27 cellular contexts compared by ENCODE assay signal in genomic region chr12:319116-319515, GRCh38. TPM values are rescaled to one million over a fixed set of nuclear protein-coding genes. Genes with fewer than 3 reads are reported as not detected.
"Had no signal": no experiment of that assay in that cellular context is flagged by ENCODE, and none has a peak within 500 bp of the region (broad histone marks: within the 10 kb centered on the region; RNA-seq: fewer than 3 reads in every experiment).

No MANE protein-coding gene starts in this region.

- DNase-seq: activated CD4-positive, alpha-beta T cell treated with anti-CD3 and anti-CD28 coated beads, Interleukin-2, amount 10 ng/mL, durations not matched to agents 7 days and 5 days; activated CD4-positive, CD25-positive, alpha-beta regulatory T cell treated with anti-CD3 and anti-CD28 coated beads, Interleukin-2, amount 50 U/mL, for 72 hours; activated CD8-positive, alpha-beta memory T cell treated with anti-CD3 and anti-CD28 coated beads, Interleukin-2, amount 10 ng/mL, durations not matched to agents 7 days and 5 days; activated CD8-positive, alpha-beta T cell treated with anti-CD3 and anti-CD28 coated beads for 36 hours; activated naive CD4-positive, alpha-beta T cell; activated T-cell treated with anti-CD3 and anti-CD28 coated beads for 4 hours; adrenal gland; cerebellar nuclear complex; cortex of kidney; effector CD4-positive, alpha-beta T cell; foreskin melanocyte; kidney; lower lobe of right lung; mesendoderm; natural killer cell; pancreas; right cardiac atrium; stimulated activated CD4-positive, alpha-beta T cell treated with anti-CD3 and anti-CD28 coated beads, Interleukin-12 subunit alpha, Interleukin-12 subunit beta, amount 100 ng/mL, for 4 hours; stimulated activated naive CD8-positive, alpha-beta T cell treated with anti-CD3 and anti-CD28 coated beads, Interleukin-15, amount 100 ng/mL, for 72 hours; tibial artery; WERI-Rb-1 had no signal

- H3K4me3 Mint-ChIP-seq: activated CD4-positive, alpha-beta T cell treated with anti-CD3 and anti-CD28 coated beads, Interleukin-2, amount 10 ng/mL, durations not matched to agents 7 days and 5 days; activated CD8-positive, alpha-beta memory T cell treated with anti-CD3 and anti-CD28 coated beads, Interleukin-2, amount 10 ng/mL, durations not matched to agents 7 days and 5 days; activated CD8-positive, alpha-beta T cell treated with anti-CD3 and anti-CD28 coated beads for 36 hours; activated naive CD8-positive, alpha-beta T cell; activated T-helper 17 cell treated with anti-CD3 and anti-CD28 coated beads, Interleukin-2, amount 50 U/mL, for 72 hours; natural killer cell; stimulated activated naive CD8-positive, alpha-beta T cell treated with anti-CD3 and anti-CD28 coated beads, Interleukin-15, amount 100 ng/mL, for 72 hours had no signal

- H3K27ac Mint-ChIP-seq: activated CD4-positive, alpha-beta T cell treated with anti-CD3 and anti-CD28 coated beads, Interleukin-2, amount 10 ng/mL, durations not matched to agents 7 days and 5 days; activated CD8-positive, alpha-beta memory T cell treated with anti-CD3 and anti-CD28 coated beads, Interleukin-2, amount 10 ng/mL, durations not matched to agents 7 days and 5 days; activated CD8-positive, alpha-beta T cell treated with anti-CD3 and anti-CD28 coated beads for 36 hours; activated naive CD8-positive, alpha-beta T cell; activated T-helper 17 cell treated with anti-CD3 and anti-CD28 coated beads, Interleukin-2, amount 50 U/mL, for 72 hours; stimulated activated naive CD8-positive, alpha-beta T cell treated with anti-CD3 and anti-CD28 coated beads, Interleukin-15, amount 100 ng/mL, for 72 hours had no signal

- H3K27me3 Mint-ChIP-seq: activated CD4-positive, alpha-beta T cell treated with anti-CD3 and anti-CD28 coated beads, Interleukin-2, amount 10 ng/mL, durations not matched to agents 7 days and 5 days; activated CD8-positive, alpha-beta memory T cell treated with anti-CD3 and anti-CD28 coated beads, Interleukin-2, amount 10 ng/mL, durations not matched to agents 7 days and 5 days; activated CD8-positive, alpha-beta T cell treated with anti-CD3 and anti-CD28 coated beads for 36 hours; activated naive CD8-positive, alpha-beta T cell; activated T-helper 17 cell treated with anti-CD3 and anti-CD28 coated beads, Interleukin-2, amount 50 U/mL, for 72 hours; stimulated activated naive CD8-positive, alpha-beta T cell treated with anti-CD3 and anti-CD28 coated beads, Interleukin-15, amount 100 ng/mL, for 72 hours had no signal

- H3K4me1 Mint-ChIP-seq: activated CD4-positive, alpha-beta T cell treated with anti-CD3 and anti-CD28 coated beads, Interleukin-2, amount 10 ng/mL, durations not matched to agents 7 days and 5 days; activated CD8-positive, alpha-beta memory T cell treated with anti-CD3 and anti-CD28 coated beads, Interleukin-2, amount 10 ng/mL, durations not matched to agents 7 days and 5 days had no signal

- H3K9me3 Mint-ChIP-seq: activated CD4-positive, alpha-beta T cell treated with anti-CD3 and anti-CD28 coated beads, Interleukin-2, amount 10 ng/mL, durations not matched to agents 7 days and 5 days; activated CD8-positive, alpha-beta T cell treated with anti-CD3 and anti-CD28 coated beads for 36 hours; activated T-helper 17 cell treated with anti-CD3 and anti-CD28 coated beads, Interleukin-2, amount 50 U/mL, for 72 hours; natural killer cell; stimulated activated naive CD8-positive, alpha-beta T cell treated with anti-CD3 and anti-CD28 coated beads, Interleukin-15, amount 100 ng/mL, for 72 hours had no signal

- H3K4me3 ChIP-seq: adrenal gland, ascending aorta, lower lobe of right lung, pancreas, tibial artery had no signal

RNA-seq across cellular contexts. Expression of gene SLC6A13, which starts 56.5 kb away (rescaled TPM):
- total RNA-seq: activated CD8-positive, alpha-beta T cell treated with anti-CD3 and anti-CD28 coated beads for 36 hours; ascending aorta; epithelial cell of proximal tubule; pulmonary artery endothelial cell; ureter had no signal
